33 cellular contexts compared by ENCODE assay signal in the genomic region with DNA sequence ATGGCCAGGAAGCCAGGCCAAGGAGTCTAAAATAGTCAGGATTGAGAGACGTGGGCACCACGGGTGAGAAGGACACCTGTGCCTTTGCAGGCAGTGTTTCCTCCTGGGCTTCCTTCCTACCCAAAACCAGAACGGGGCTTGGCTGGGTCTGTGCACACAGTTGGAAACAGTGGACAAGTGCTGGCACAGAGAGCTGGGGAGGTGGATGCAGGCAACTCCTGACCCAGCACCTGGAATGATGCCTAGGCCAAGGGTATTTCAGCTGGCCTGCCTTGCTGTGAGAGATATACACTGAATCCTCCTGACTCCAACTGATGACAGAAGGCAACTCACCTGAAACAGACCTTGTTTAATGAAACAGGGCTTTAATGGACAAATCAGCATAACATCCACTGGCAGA.
"Had no signal": no experiment of that assay in that cellular context is flagged by ENCODE, and none has a peak within 500 bp of the region (broad histone marks: within the 10 kb centered on the region; RNA-seq: fewer than 3 reads in every experiment).

No MANE protein-coding gene starts in this region.

- H3K36me3 Mint-ChIP-seq: activated CD8-positive, alpha-beta memory T cell treated with anti-CD3 and anti-CD28 coated beads, Interleukin-2, amount 10 ng/mL, durations not matched to agents 7 days and 5 days; activated naive CD8-positive, alpha-beta T cell treated with anti-CD3 and anti-CD28 coated beads, Interleukin-2, amount 10 ng/mL, durations not matched to agents 7 days and 5 days had no signal

- H3K4me3 Mint-ChIP-seq: activated CD4-positive, alpha-beta memory T cell treated with anti-CD3 and anti-CD28 coated beads, Interleukin-2, amount 10 ng/mL, durations not matched to agents 7 days and 5 days; activated CD8-positive, alpha-beta memory T cell treated with anti-CD3 and anti-CD28 coated beads, Interleukin-2, amount 10 ng/mL, durations not matched to agents 7 days and 5 days; activated naive CD4-positive, alpha-beta T cell treated with anti-CD3 and anti-CD28 coated beads, Interleukin-2, amount 50 U/mL, for 24 hours; activated naive CD8-positive, alpha-beta T cell treated with anti-CD3 and anti-CD28 coated beads, Interleukin-2, amount 10 ng/mL, durations not matched to agents 7 days and 5 days; activated T-cell treated with anti-CD3 and anti-CD28 coated beads, Interleukin-2, amount 50 U/mL, for 72 hours; central memory CD8-positive, alpha-beta T cell had no signal

- ATAC-seq: activated CD8-positive, alpha-beta memory T cell treated with anti-CD3 and anti-CD28 coated beads, Interleukin-2, amount 10 ng/mL, durations not matched to agents 7 days and 5 days; activated T-cell treated with anti-CD3 and anti-CD28 coated beads, Interleukin-2, amount 50 U/mL, for 72 hours; Right ventricle myocardium inferior had no signal

- DNase-seq: activated CD4-positive, alpha-beta memory T cell treated with anti-CD3 and anti-CD28 coated beads, Interleukin-2, amount 10 ng/mL, durations not matched to agents 7 days and 5 days; activated CD4-positive, alpha-beta T cell treated with anti-CD3 and anti-CD28 coated beads for 1 hour; activated CD4-positive, alpha-beta T cell treated with anti-CD3 and anti-CD28 coated beads for 48 hours; activated CD4-positive, CD25-positive, alpha-beta regulatory T cell; activated CD8-positive, alpha-beta memory T cell treated with anti-CD3 and anti-CD28 coated beads for 24 hours; activated CD8-positive, alpha-beta memory T cell treated with anti-CD3 and anti-CD28 coated beads, Interleukin-2, amount 10 ng/mL, durations not matched to agents 7 days and 5 days; activated CD8-positive, alpha-beta memory T cell treated with anti-CD3 and anti-CD28 coated beads, Interleukin-2, amount 50 U/mL, for 48 hours; activated gamma-delta T cell; activated naive CD4-positive, alpha-beta T cell treated with Interleukin-2 at 50 U/mL for 16 hours; activated naive CD8-positive, alpha-beta T cell treated with anti-CD3 and anti-CD28 coated beads, Interleukin-2, amount 10 ng/mL, durations not matched to agents 7 days and 5 days; activated T-cell treated with anti-CD3 and anti-CD28 coated beads, Interleukin-2, amount 50 U/mL, for 72 hours; NCI-H1092 treated with DMSO at 0.1 percent for 48 hours; NCI-H1417 treated with DMSO at 0.1 percent for 48 hours; NCI-H187 treated with DMSO at 0.1 percent for 48 hours; NCI-H2081 treated with DMSO at 0.1 percent for 48 hours; NCI-H446 treated with DMSO at 0.1 percent for 48 hours; NCI-H524; NCI-H69; NCI-H82; PC-9; SIG-M5; SW 1271; T-helper 1 cell; T-helper 2 cell; T1000; WERI-Rb-1 had no signal

- H3K4me1 Mint-ChIP-seq: activated CD4-positive, alpha-beta memory T cell treated with anti-CD3 and anti-CD28 coated beads, Interleukin-2, amount 10 ng/mL, durations not matched to agents 7 days and 5 days; activated CD8-positive, alpha-beta memory T cell treated with anti-CD3 and anti-CD28 coated beads, Interleukin-2, amount 10 ng/mL, durations not matched to agents 7 days and 5 days; activated naive CD4-positive, alpha-beta T cell treated with anti-CD3 and anti-CD28 coated beads, Interleukin-2, amount 50 U/mL, for 24 hours; activated naive CD8-positive, alpha-beta T cell treated with anti-CD3 and anti-CD28 coated beads, Interleukin-2, amount 10 ng/mL, durations not matched to agents 7 days and 5 days had no signal

- H3K4me1 ChIP-seq: ascending aorta had no signal

- H3K27ac ChIP-seq: ascending aorta, cardiac muscle cell, PC-9, RWPE1, WERI-Rb-1 had no signal

- H3K27me3 ChIP-seq: ascending aorta, cardiac muscle cell had no signal

- H3K27me3 Mint-ChIP-seq: activated CD4-positive, alpha-beta memory T cell treated with anti-CD3 and anti-CD28 coated beads, Interleukin-2, amount 10 ng/mL, durations not matched to agents 7 days and 5 days; activated CD8-positive, alpha-beta memory T cell treated with anti-CD3 and anti-CD28 coated beads, Interleukin-2, amount 10 ng/mL, durations not matched to agents 7 days and 5 days; activated naive CD4-positive, alpha-beta T cell treated with anti-CD3 and anti-CD28 coated beads, Interleukin-2, amount 50 U/mL, for 24 hours; activated naive CD8-positive, alpha-beta T cell treated with anti-CD3 and anti-CD28 coated beads, Interleukin-2, amount 10 ng/mL, durations not matched to agents 7 days and 5 days; central memory CD8-positive, alpha-beta T cell had no signal

- H3K9me3 Mint-ChIP-seq: activated CD4-positive, alpha-beta memory T cell treated with anti-CD3 and anti-CD28 coated beads, Interleukin-2, amount 10 ng/mL, durations not matched to agents 7 days and 5 days; activated naive CD4-positive, alpha-beta T cell treated with anti-CD3 and anti-CD28 coated beads, Interleukin-2, amount 50 U/mL, for 24 hours; activated naive CD8-positive, alpha-beta T cell treated with anti-CD3 and anti-CD28 coated beads, Interleukin-2, amount 10 ng/mL, durations not matched to agents 7 days and 5 days; activated T-cell treated with anti-CD3 and anti-CD28 coated beads, Interleukin-2, amount 50 U/mL, for 72 hours; activated T-helper 2 cell treated with anti-CD3 and anti-CD28 coated beads, Interferon-gamma antibody, Interleukin-2, Interleukin-4, amounts not matched to agents 10 μg/mL and 5 μg/mL and 100 μg/mL, durations not matched to agents 14 hours and 24 hours and 36 hours; central memory CD8-positive, alpha-beta T cell had no signal

- H3K4me3 ChIP-seq: ascending aorta, cardiac muscle cell, PC-9 had no signal

- H3K36me3 ChIP-seq: ascending aorta, cardiac muscle cell had no signal

- H3K9me3 ChIP-seq: ascending aorta had no signal

- H3K27ac Mint-ChIP-seq: activated CD4-positive, alpha-beta memory T cell treated with anti-CD3 and anti-CD28 coated beads, Interleukin-2, amount 10 ng/mL, durations not matched to agents 7 days and 5 days; activated CD8-positive, alpha-beta memory T cell treated with anti-CD3 and anti-CD28 coated beads, Interleukin-2, amount 10 ng/mL, durations not matched to agents 7 days and 5 days; activated naive CD4-positive, alpha-beta T cell treated with anti-CD3 and anti-CD28 coated beads, Interleukin-2, amount 50 U/mL, for 24 hours; activated naive CD8-positive, alpha-beta T cell treated with anti-CD3 and anti-CD28 coated beads, Interleukin-2, amount 10 ng/mL, durations not matched to agents 7 days and 5 days; activated T-cell treated with anti-CD3 and anti-CD28 coated beads, Interleukin-2, amount 50 U/mL, for 72 hours; activated T-helper 2 cell treated with anti-CD3 and anti-CD28 coated beads, Interferon-gamma antibody, Interleukin-2, Interleukin-4, amounts not matched to agents 10 μg/mL and 5 μg/mL and 100 μg/mL, durations not matched to agents 14 hours and 24 hours and 36 hours had no signal
